Comparison of ENCODE assay signal across 9 cellular contexts in the genomic region with DNA sequence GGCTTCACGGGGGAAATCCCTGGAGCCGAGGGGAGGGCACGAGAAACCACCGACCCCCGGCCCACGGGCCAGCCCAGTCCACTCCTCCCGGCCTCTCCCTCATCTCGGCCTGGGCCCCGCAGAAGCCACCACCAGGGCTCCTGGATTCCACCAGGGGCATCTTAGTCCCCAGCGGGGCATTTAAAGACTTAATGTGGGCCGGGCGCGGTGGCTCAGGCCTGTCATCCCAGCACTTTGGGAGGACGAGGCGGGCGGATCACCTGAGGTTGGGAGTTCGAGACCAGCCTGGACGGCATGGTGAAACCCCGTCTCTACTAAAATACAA. TPM values are rescaled to one million over a fixed set of nuclear protein-coding genes. Genes with fewer than 3 reads are reported as not detected.
DNase-seq lines count a peak whose midpoint lies in the region; ATAC-seq and TF ChIP-seq lines count a peak whose summit lies in the region.
"Had no signal": no experiment of that assay in that cellular context is flagged by ENCODE, and none has a peak within 500 bp of the region (broad histone marks: within the 10 kb centered on the region; RNA-seq: fewer than 3 reads in every experiment).

No MANE protein-coding gene starts in this region.

- H2AFZ ChIP-seq in MM.1S (ENCODE audit: low read length): no peak overlapping the region

- H3K27ac ChIP-seq in right atrium auricular region: peak overlapping the region; percentile 73 to 75
- H3K27ac ChIP-seq in sigmoid colon: peak overlapping the region; percentile 55 to 82 (median 80)
- H3K27ac ChIP-seq in MM.1S (ENCODE audit: low read length): no peak overlapping the region

- H3K4me2 ChIP-seq in MM.1S (ENCODE audit: low read depth, low read length): no peak overlapping the region

- no peak for TF ChIP-seq POLR2A in sigmoid colon (IDR thresholded peaks at IDR 0.05)

- no peaks in the 10 kb centered on the region for H3K9me2 ChIP-seq in MM.1S (replicated peaks; ENCODE audit: insufficient read depth, low read length)

- H3K9me3 Mint-ChIP-seq in activated T-helper 17 cell treated with anti-CD3 and anti-CD28 coated beads, Interleukin-2, amount 50 U/mL, for 72 hours: no peaks in the 10 kb centered on the region

- no peaks in the 10 kb centered on the region for H3K79me2 ChIP-seq in MM.1S (ENCODE audit: low read length)

- peaks cover 13% of the 10 kb centered on the region for H3K4me1 Mint-ChIP-seq in activated T-helper 17 cell treated with anti-CD3 and anti-CD28 coated beads, Interleukin-2, amount 50 U/mL, for 72 hours

- H3K27me3 ChIP-seq in GM06990 (replicated peaks; ENCODE audit: control insufficient read depth, insufficient read depth, low read length) (no peaks in the 10 kb centered on the region), right atrium auricular region (no peaks in the 10 kb centered on the region), sigmoid colon (no peaks in the 10 kb centered on the region), MM.1S (replicated peaks; ENCODE audit: insufficient read depth, low read length) (peaks cover 84% of the 10 kb centered on the region)

- intact Hi-C loops in sigmoid colon (cut with DNase I): no loop called here

- no peak for TF ChIP-seq EP300 in sigmoid colon (IDR thresholded peaks at IDR 0.05)

- no peaks in the 10 kb centered on the region for H4K20me1 ChIP-seq in MM.1S (ENCODE audit: insufficient read depth, low read length)

- H3K36me3 Mint-ChIP-seq in activated T-helper 17 cell treated with anti-CD3 and anti-CD28 coated beads, Interleukin-2, amount 50 U/mL, for 72 hours (ENCODE audit: low read depth): no peaks in the 10 kb centered on the region

- TF ChIP-seq CTCF in GM06990 (IDR thresholded peaks at IDR 0.05; ENCODE audit: insufficient read depth, low read length, poor library complexity, severe bottlenecking) (no peak), right atrium auricular region (IDR thresholded peaks at IDR 0.05) (no peak), sigmoid colon (IDR thresholded peaks at IDR 0.05) (no peak), MM.1S (IDR thresholded peaks at IDR 0.05; ENCODE audit: low read length) (no peak)

- DNase-seq in GM06990 (ENCODE audit: extremely low read depth, insufficient read length) (no peak), right atrium auricular region (ENCODE audit: low spot score) (no peak), sigmoid colon (peak; percentile 74), MM.1S (no peak), DMS153 treated with DMSO at 0.1 percent for 48 hours (lab: John Stamatoyannopoulos, UW; ENCODE audit: unreplicated experiment) (no peak), SW 1271 (lab: John Stamatoyannopoulos, UW) (no peak), NCI-H226 (no peak)
- DNase-seq: NCI-H2107 had no signal

- peaks cover 6% of the 10 kb centered on the region; the same call in 1 of the 2 replicates for H3F3A ChIP-seq in MM.1S (ENCODE audit: insufficient read depth, low read length)

- no peak overlapping the region for H3K27ac Mint-ChIP-seq in activated T-helper 17 cell treated with anti-CD3 and anti-CD28 coated beads, Interleukin-2, amount 50 U/mL, for 72 hours

- H3K36me3 ChIP-seq in GM06990 (ENCODE audit: control insufficient read depth, insufficient read depth, low read length) (no peaks in the 10 kb centered on the region; the same call in 1 of the 2 replicates), right atrium auricular region (no peaks in the 10 kb centered on the region), sigmoid colon (no peaks in the 10 kb centered on the region), MM.1S (replicated peaks; ENCODE audit: insufficient read depth, low read length) (no peaks in the 10 kb centered on the region)

- H3K4me3 ChIP-seq in GM06990 (replicated peaks; ENCODE audit: low read depth, low read length): peak overlapping the region; percentile 48; the same call in 1 of the 2 replicates
- H3K4me3 ChIP-seq in right atrium auricular region: peak overlapping the region; percentile 56 to 57
- peak overlapping the region; percentile 40 to 68 (median 54) for H3K4me3 ChIP-seq in sigmoid colon
- H3K4me3 ChIP-seq in MM.1S (ENCODE audit: low read length): no peak overlapping the region

- WGBS in sigmoid colon, 2 donors: 62 to 66% methylated on average over 19 of the region's 19 CpGs

- H3K9me3 ChIP-seq in right atrium auricular region (no peaks in the 10 kb centered on the region), sigmoid colon (no peaks in the 10 kb centered on the region), MM.1S (replicated peaks; ENCODE audit: insufficient read depth, low read length) (no peaks in the 10 kb centered on the region)

- ATAC-seq in activated T-helper 17 cell treated with anti-CD3 and anti-CD28 coated beads, Interleukin-2, amount 50 U/mL, for 72 hours (replicated peaks): no peak

- H3K9ac ChIP-seq in MM.1S (ENCODE audit: low read length): no peak overlapping the region

- peak overlapping the region; percentile 19 for H3K4me3 Mint-ChIP-seq in activated T-helper 17 cell treated with anti-CD3 and anti-CD28 coated beads, Interleukin-2, amount 50 U/mL, for 72 hours

- no peaks in the 10 kb centered on the region for H3K27me3 Mint-ChIP-seq in activated T-helper 17 cell treated with anti-CD3 and anti-CD28 coated beads, Interleukin-2, amount 50 U/mL, for 72 hours

- H3K4me1 ChIP-seq in right atrium auricular region (peaks cover 0 to 7% of the 10 kb centered on the region in 2 donors), sigmoid colon (peaks cover 0 to 7% (median 6%) of the 10 kb centered on the region in 4 donors), MM.1S (ENCODE audit: low read length) (0 out of 2 replicates have a peak, but pooled peaks cover 5% of the 10 kb centered on the region)

RNA-seq across cellular contexts. Expression of gene ABR, which starts 24.1 kb away (rescaled TPM):
- 10 to 100 TPM; 71.4 to 87.2 TPM for total RNA-seq in activated T-helper 17 cell treated with anti-CD3 and anti-CD28 coated beads, Interleukin-2, amount 50 U/mL, for 72 hours
- total RNA-seq in right atrium auricular region (100 to 1,000 TPM in 1 of 2 donors, 10 to 100 TPM in 1; 94.9 to 116 TPM), sigmoid colon (10 to 100 TPM; 30.4 to 94.2 (median 46.5) TPM)
- 100 to 1,000 TPM in 1 of 3 donors, 10 to 100 TPM in 2; 79.3 to 146 (median 80.0) TPM for polyA plus RNA-seq in sigmoid colon
